ENCODE assay signal across 25 cellular contexts in genomic region chr22:29233503-29233902, GRCh38. TPM values are rescaled to one million over a fixed set of nuclear protein-coding genes. Genes with fewer than 3 reads are reported as not detected.
A peak's percentile ranks its signal among the peaks of the same experiment; 100 is the strongest.
DNase-seq lines count a peak whose midpoint lies in the region; ATAC-seq, FAIRE-seq and TF ChIP-seq lines count a peak whose summit lies in the region.
"Had no signal": no experiment of that assay in that cellular context is flagged by ENCODE, and none has a peak within 500 bp of the region (broad histone marks: within the 10 kb centered on the region; RNA-seq: fewer than 3 reads in every experiment).

No MANE protein-coding gene starts in this region.

- no peak overlapping the region for H2AFZ ChIP-seq in osteoblast (ENCODE audit: low read length)
- H2AFZ ChIP-seq: GM23338 had no signal

- H3K9me3 Mint-ChIP-seq in stimulated activated memory B cell treated with anti-CD40 and anti-IgM and Interleukin-4, amounts not matched to agents 10 μg/mL and 1 μg/mL and 100 μg/mL, for 72 hours = peaks cover 7% of the 10 kb centered on the region
- H3K9me3 Mint-ChIP-seq: CD8-positive, alpha-beta memory T cell had no signal

- DNase-seq in kidney (peak; percentile 22), osteoblast (ENCODE audit: insufficient read length, low spot score, missing footprints) (peak; percentile 53), adrenal gland (no peak), SHP77 (lab: John Stamatoyannopoulos, UW) (no peak), substantia nigra (lab: John Stamatoyannopoulos, UW) (no peak)
- DNase-seq: 8988T; ACHN; AML-193; BE2C; CD4-positive, alpha-beta T cell; CD8-positive, alpha-beta memory T cell; DMS 273 treated with DMSO at 0.1 percent for 48 hours; DMS79; EL; GDM1 had no signal

- H3K27ac ChIP-seq in HEK293 (ENCODE audit: extremely low read depth, low read depth, low read length) (no peak overlapping the region), kidney (ENCODE audit: low read depth in 2 of 2, low read length in 2 of 2) (no peak overlapping the region), osteoblast (ENCODE audit: low read depth, low read length) (no peak overlapping the region), adrenal gland (peak overlapping the region in 2 of 5 donors; percentile 82 to 92), substantia nigra (ENCODE audit: low read depth, low read length, poor library complexity, severe bottlenecking) (no peak overlapping the region)
- H3K27ac ChIP-seq: A549; BLaER1 treated with 17β-estradiol and CSF1 and Interleukin-3, amounts not matched to agents 10 nM and 100 nM had no signal

- no peak for FAIRE-seq in kidney (lab: Jason Lieb, UNC)
- FAIRE-seq: A549, D721Med, GM12878, GM18507 had no signal

- no peaks in the 10 kb centered on the region for H3K79me2 ChIP-seq in osteoblast (ENCODE audit: insufficient read depth, low read length)

- POLR2A ChIA-PET in HEK293 (lab: Yijun Ruan, JAX) = no interaction called here

- 50 to 100% (median 76%) methylated on average over 1 of the region's 1 CpG for WGBS in adrenal gland, 4 donors

- H4K20me1 ChIP-seq in osteoblast (ENCODE audit: insufficient read depth, low read length) = no peaks in the 10 kb centered on the region

- intact Hi-C loops in kidney (cut with DNase I) = no loop called here
- intact Hi-C loops in adrenal gland (cut with DNase I) = no loop called here

- no peak overlapping the region for H3K4me3 Mint-ChIP-seq in stimulated activated memory B cell treated with anti-CD40 and anti-IgM and Interleukin-4, amounts not matched to agents 10 μg/mL and 1 μg/mL and 100 μg/mL, for 72 hours
- H3K4me3 Mint-ChIP-seq: CD14-positive monocyte; CD4-positive, alpha-beta T cell; CD8-positive, alpha-beta memory T cell; GM23338 had no signal

- H3K9me3 ChIP-seq in HEK293 (ENCODE audit: control insufficient read depth, insufficient read depth, low read depth, low read length) (no peaks in the 10 kb centered on the region), kidney (ENCODE audit: control insufficient read depth in 1 of 2, low read length in 2 of 2) (no peaks in the 10 kb centered on the region), osteoblast (ENCODE audit: low read depth, low read length) (no peaks in the 10 kb centered on the region), adrenal gland (replicated peaks in 1 of 3) (no peaks in the 10 kb centered on the region)
- H3K9me3 ChIP-seq: A549, BE2C, HAP-1 had no signal

- H3K27me3 ChIP-seq in osteoblast (ENCODE audit: insufficient read depth, low read length) (no peaks in the 10 kb centered on the region), adrenal gland (no peaks in the 10 kb centered on the region)
- H3K27me3 ChIP-seq: BE2C; BLaER1 treated with 17β-estradiol and CSF1 and Interleukin-3, amounts not matched to agents 10 nM and 100 nM had no signal

- no peak overlapping the region for H3K9ac ChIP-seq in kidney (ENCODE audit: low read length in 2 of 2)
- H3K9ac ChIP-seq: BLaER1 treated with 17β-estradiol and CSF1 and Interleukin-3, amounts not matched to agents 10 nM and 100 nM had no signal

- no peak for TF ChIP-seq POLR2A in adrenal gland (IDR thresholded peaks at IDR 0.05)

- H3K36me3 ChIP-seq in HEK293 (ENCODE audit: control insufficient read depth in 2 of 2, insufficient read depth in 1 of 2, low read length in 2 of 2) (no peaks in the 10 kb centered on the region), kidney (ENCODE audit: control insufficient read depth in 1 of 2, insufficient read depth in 2 of 2, low read length in 2 of 2) (no peaks in the 10 kb centered on the region), osteoblast (ENCODE audit: insufficient read depth, low read length) (no peaks in the 10 kb centered on the region), adrenal gland (replicated peaks in 1 of 2) (no peaks in the 10 kb centered on the region)
- H3K36me3 ChIP-seq: BE2C; BLaER1 treated with 17β-estradiol and CSF1 and Interleukin-3, amounts not matched to agents 10 nM and 100 nM; HAP-1 had no signal

- H3K4me3 ChIP-seq in HEK293 (ENCODE audit: low read depth, low read length) (no peak overlapping the region), kidney (ENCODE audit: low read length in 2 of 2) (no peak overlapping the region), osteoblast (ENCODE audit: insufficient read depth, low read length) (no peak overlapping the region), adrenal gland (no peak overlapping the region)
- H3K4me3 ChIP-seq: A549; BLaER1 treated with 17β-estradiol and CSF1 and Interleukin-3, amounts not matched to agents 10 nM and 100 nM; GM12878; GM23338; HAP-1 had no signal

- peaks cover 48% of the 10 kb centered on the region for H3K27me3 Mint-ChIP-seq in stimulated activated memory B cell treated with anti-CD40 and anti-IgM and Interleukin-4, amounts not matched to agents 10 μg/mL and 1 μg/mL and 100 μg/mL, for 72 hours
- H3K27me3 Mint-ChIP-seq: CD4-positive, alpha-beta T cell had no signal

- peak; percentile 10 for ATAC-seq in stimulated activated memory B cell treated with anti-CD40 and anti-IgM and Interleukin-4, amounts not matched to agents 10 μg/mL and 1 μg/mL and 100 μg/mL, for 72 hours
- ATAC-seq: A549, GM23338 had no signal

- no peak overlapping the region for H3K4me2 ChIP-seq in osteoblast (ENCODE audit: insufficient read depth, low read length)
- H3K4me2 ChIP-seq: A549; BLaER1 treated with 17β-estradiol and CSF1 and Interleukin-3, amounts not matched to agents 10 nM and 100 nM; GM23338 had no signal

- no peaks in the 10 kb centered on the region for H3K4me1 Mint-ChIP-seq in stimulated activated memory B cell treated with anti-CD40 and anti-IgM and Interleukin-4, amounts not matched to agents 10 μg/mL and 1 μg/mL and 100 μg/mL, for 72 hours
- H3K4me1 Mint-ChIP-seq: CD14-positive monocyte; CD8-positive, alpha-beta memory T cell; GM23338 had no signal

- TF ChIP-seq CTCF in HEK293 (tag by site-specific recombination; IDR thresholded peaks at IDR 0.05) = no peak
- no peak for TF ChIP-seq CTCF in kidney (IDR thresholded peaks at IDR 0.05; ENCODE audit: borderline replicate concordance, extremely low read depth, insufficient read depth)
- no peak for TF ChIP-seq CTCF in osteoblast (IDR thresholded peaks at IDR 0.05; ENCODE audit: extremely low read depth, low read depth, low read length)
- no peak for TF ChIP-seq CTCF in adrenal gland (IDR thresholded peaks at IDR 0.05)

- CTCF ChIA-PET in HEK293 (lab: Yijun Ruan, JAX) = interaction anchor here (0.6 kb wide), 1 partner anchor 12 kb away, joined by 3 read pairs; no protein-coding TSS in a partner anchor

- H3K36me3 Mint-ChIP-seq in stimulated activated memory B cell treated with anti-CD40 and anti-IgM and Interleukin-4, amounts not matched to agents 10 μg/mL and 1 μg/mL and 100 μg/mL, for 72 hours = peaks cover 6% of the 10 kb centered on the region
- H3K36me3 Mint-ChIP-seq: CD14-positive monocyte had no signal

- no peak overlapping the region for H3K27ac Mint-ChIP-seq in stimulated activated memory B cell treated with anti-CD40 and anti-IgM and Interleukin-4, amounts not matched to agents 10 μg/mL and 1 μg/mL and 100 μg/mL, for 72 hours
- H3K27ac Mint-ChIP-seq: CD4-positive, alpha-beta T cell; CD8-positive, alpha-beta memory T cell; GM23338 had no signal

- H3K4me1 ChIP-seq in HEK293 (ENCODE audit: control insufficient read depth, insufficient read depth, low read length) (no peaks in the 10 kb centered on the region), kidney (ENCODE audit: control insufficient read depth in 1 of 2, insufficient read depth in 1 of 2, low read depth in 1 of 2, low read length in 2 of 2) (peaks cover 0 to 6% of the 10 kb centered on the region in 2 donors), osteoblast (ENCODE audit: insufficient read depth, low read length) (no peaks in the 10 kb centered on the region), adrenal gland (replicated peaks in 1 of 2) (peaks cover 17 to 18% of the 10 kb centered on the region in 2 donors)
- H3K4me1 ChIP-seq: A549; BE2C; BLaER1 treated with 17β-estradiol and CSF1 and Interleukin-3, amounts not matched to agents 10 nM and 100 nM; HAP-1 had no signal

TF ChIP-seq in HEK293, 187 proteins besides CTCF, POLR2A, EP300 and RAD21:
- TF ChIP-seq ZNF777 (tag by site-specific recombination; IDR thresholded peaks at IDR 0.05; ENCODE audit: borderline replicate concordance) (no peak), ZNF366 (tag by site-specific recombination; conservative IDR thresholded peaks at IDR 0.05) (peak; percentile 64; the same call in 1 of the 2 replicates), SCRT2 (tag by site-specific recombination; IDR thresholded peaks at IDR 0.05) (peak; percentile 56)

RNA-seq across cellular contexts. Expression of gene EMID1, which starts 27.8 kb away (rescaled TPM):
- total RNA-seq in kidney = 9.6 TPM
- 25.5 TPM for polyA plus RNA-seq in kidney (ENCODE audit: insufficient read depth, low read depth, low replicate concordance)
- total RNA-seq in osteoblast = under 0.01 and 0.29 TPM in 2 replicates
- 10 to 100 TPM; 12.7 to 70.9 (median 43.6) TPM for total RNA-seq in adrenal gland
- 10 to 100 TPM in 2 of 3 donors, 1 to 10 TPM in 1; 2.5 to 36.9 (median 35.2) TPM for polyA plus RNA-seq in adrenal gland
- total RNA-seq: CD4-positive, alpha-beta T cell; CD8-positive, alpha-beta memory T cell had no signal
- polyA plus RNA-seq: CD14-positive monocyte had no signal

RNA-seq across cellular contexts. Expression of gene RHBDD3, which starts 34.3 kb away (rescaled TPM):
- total RNA-seq in kidney (19.2 TPM), osteoblast (25.0 and 32.7 TPM in 2 replicates), adrenal gland (100 to 1,000 TPM in 1 of 8 donors, 10 to 100 TPM in 7; 27.4 to 103 (median 42.6) TPM)
- polyA plus RNA-seq in kidney (ENCODE audit: insufficient read depth, low read depth, low replicate concordance) (26.3 TPM), adrenal gland (10 to 100 TPM; 12.2 to 76.3 (median 48.2) TPM)

RNA-seq across cellular contexts. Expression of gene EWSR1, which starts 34.6 kb away (rescaled TPM):
- total RNA-seq in kidney (214 TPM), osteoblast (139 and 148 TPM in 2 replicates), adrenal gland (100 to 1,000 TPM; 152 to 302 (median 197) TPM)
- polyA plus RNA-seq in kidney (ENCODE audit: insufficient read depth, low read depth, low replicate concordance) (124 TPM), adrenal gland (100 to 1,000 TPM; 269 to 351 (median 278) TPM)

Comparison
In these comparisons a context has a peak if more than half of its experiments do, and no peak if none do; other contexts are left out.
1. DNase-seq: peak in kidney (single experiment) and osteoblast (single experiment); none in adrenal gland (0 of 7), SHP77 (0 of 2) and substantia nigra (0 of 49).